Comparison of ENCODE assay signal across 27 cellular contexts in the genomic region with DNA sequence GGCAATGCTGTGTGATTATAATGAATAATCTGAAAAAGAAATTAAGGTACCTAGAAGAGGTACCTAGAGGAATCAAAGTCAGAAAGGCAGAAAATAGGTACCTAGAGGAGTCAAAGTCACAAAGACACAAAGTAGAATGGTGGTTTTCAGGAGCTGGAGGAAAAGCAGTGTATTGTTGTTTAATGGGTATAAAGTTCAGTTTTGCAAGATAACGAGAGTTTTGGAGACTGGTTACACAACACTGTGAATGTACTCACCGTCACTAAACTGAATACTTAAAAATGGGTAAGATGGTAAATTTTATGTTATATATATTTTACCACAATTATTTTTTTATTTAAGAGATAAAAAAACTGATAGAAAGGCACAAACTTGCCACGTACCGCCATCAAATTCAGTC.
"Had no signal": no experiment of that assay in that cellular context is flagged by ENCODE, and none has a peak within 500 bp of the region (broad histone marks: within the 10 kb centered on the region; RNA-seq: fewer than 3 reads in every experiment).

No MANE protein-coding gene starts in this region.

- H3K27me3 ChIP-seq: neutrophil, pancreas, stomach, thyroid gland, tibial nerve, upper lobe of left lung, vagina had no signal

- H3K36me3 ChIP-seq: neutrophil, pancreas, prostate gland, thoracic aorta, thyroid gland, upper lobe of left lung, vagina had no signal

- H3K27me3 Mint-ChIP-seq: naive B cell; naive thymus-derived CD8-positive, alpha-beta T cell; natural killer cell treated with Interleukin-12 subunit alpha and Interleukin-12 subunit beta and Interleukin-15 and Interleukin-18, amount 100 ng/mL, for 72 hours; stimulated activated naive B cell treated with anti-CD40 and anti-IgM and Interleukin-4, amounts not matched to agents 10 μg/mL and 1 μg/mL and 100 μg/mL, for 72 hours had no signal

- ATAC-seq: naive thymus-derived CD8-positive, alpha-beta T cell; natural killer cell treated with Interleukin-12 subunit alpha and Interleukin-12 subunit beta and Interleukin-15 and Interleukin-18, amount 100 ng/mL, for 72 hours; pancreas; right cardiac atrium; sciatic nerve; stimulated activated effector memory CD8-positive, alpha-beta T cell treated with anti-CD3 and anti-CD28 coated beads, Interleukin-12 subunit alpha, Interleukin-12 subunit beta, amount 100 ng/mL, for 72 hours; stimulated activated naive B cell treated with anti-CD40 and anti-IgM and Interleukin-4, amounts not matched to agents 10 μg/mL and 1 μg/mL and 100 μg/mL, for 72 hours; stimulated activated naive CD8-positive, alpha-beta T cell treated with anti-CD3 and anti-CD28 coated beads, Interleukin-15, Interleukin-2, amounts not matched to agents 100 U/mL and 50 U/mL, for 24 hours had no signal

- H3K4me3 ChIP-seq: pancreas, prostate gland, skin epidermis, stomach, thoracic aorta, thyroid gland, tibial nerve, upper lobe of left lung, vagina had no signal

- H3K9me3 ChIP-seq: neutrophil, pancreas, prostate gland, stomach, thoracic aorta, thyroid gland, tibial nerve, upper lobe of left lung, vagina had no signal

- H3K4me1 Mint-ChIP-seq: naive B cell, nephron progenitor cell, neural crest cell had no signal

- H3K27ac Mint-ChIP-seq: naive thymus-derived CD8-positive, alpha-beta T cell; natural killer cell treated with Interleukin-12 subunit alpha and Interleukin-12 subunit beta and Interleukin-15 and Interleukin-18, amount 100 ng/mL, for 72 hours; nephron progenitor cell; stimulated activated effector memory CD8-positive, alpha-beta T cell treated with anti-CD3 and anti-CD28 coated beads, Interleukin-12 subunit alpha, Interleukin-12 subunit beta, amount 100 ng/mL, for 72 hours; stimulated activated naive B cell treated with anti-CD40 and anti-IgM and Interleukin-4, amounts not matched to agents 10 μg/mL and 1 μg/mL and 100 μg/mL, for 72 hours had no signal

- H3K27ac ChIP-seq: neutrophil, pancreas, prostate gland, skin epidermis, stomach, thoracic aorta, thyroid gland, tibial nerve, upper lobe of left lung, vagina had no signal

- H3K4me3 Mint-ChIP-seq: naive B cell; naive thymus-derived CD8-positive, alpha-beta T cell; natural killer cell treated with Interleukin-12 subunit alpha and Interleukin-12 subunit beta and Interleukin-15 and Interleukin-18, amount 100 ng/mL, for 72 hours; nephron progenitor cell; neural crest cell; stimulated activated effector memory CD8-positive, alpha-beta T cell treated with anti-CD3 and anti-CD28 coated beads, Interleukin-12 subunit alpha, Interleukin-12 subunit beta, amount 100 ng/mL, for 72 hours; stimulated activated naive B cell treated with anti-CD40 and anti-IgM and Interleukin-4, amounts not matched to agents 10 μg/mL and 1 μg/mL and 100 μg/mL, for 72 hours had no signal

- H3K9me3 Mint-ChIP-seq: natural killer cell treated with Interleukin-12 subunit alpha and Interleukin-12 subunit beta and Interleukin-15 and Interleukin-18, amount 100 ng/mL, for 72 hours; nephron progenitor cell; stimulated activated naive B cell treated with anti-CD40 and anti-IgM and Interleukin-4, amounts not matched to agents 10 μg/mL and 1 μg/mL and 100 μg/mL, for 72 hours had no signal

- H3K4me1 ChIP-seq: pancreas, prostate gland, stomach, thyroid gland, upper lobe of left lung, vagina had no signal

- DNase-seq: naive B cell; naive thymus-derived CD8-positive, alpha-beta T cell; nephron progenitor cell; nucleus accumbens; pancreas; retina; right cardiac atrium; stimulated activated CD4-positive, alpha-beta T cell treated with anti-CD3 and anti-CD28 coated beads, Interleukin-15, amount 100 ng/mL, for 24 hours; stimulated activated CD4-positive, alpha-beta T cell treated with anti-CD3 and anti-CD28 coated beads, Interleukin-2, amount 100 ng/mL, for 24 hours; stimulated activated CD4-positive, alpha-beta T cell treated with anti-CD3 and anti-CD28 coated beads, Interleukin-2, amount 100 ng/mL, for 48 hours; stimulated activated CD4-positive, alpha-beta T cell treated with anti-CD3 and anti-CD28 coated beads, Interleukin-4, amount 100 ng/mL, for 24 hours; stimulated activated naive B cell treated with anti-CD40 and anti-IgM and Interleukin-4, amounts not matched to agents 10 μg/mL and 1 μg/mL and 100 μg/mL, for 72 hours; stimulated activated naive CD8-positive, alpha-beta T cell treated with anti-CD3 and anti-CD28 coated beads, Interleukin-15, Interleukin-2, amounts not matched to agents 100 U/mL and 50 U/mL, for 24 hours; stomach; thyroid gland; trophoblast cell; upper lobe of left lung had no signal
